In the genomic region with DNA sequence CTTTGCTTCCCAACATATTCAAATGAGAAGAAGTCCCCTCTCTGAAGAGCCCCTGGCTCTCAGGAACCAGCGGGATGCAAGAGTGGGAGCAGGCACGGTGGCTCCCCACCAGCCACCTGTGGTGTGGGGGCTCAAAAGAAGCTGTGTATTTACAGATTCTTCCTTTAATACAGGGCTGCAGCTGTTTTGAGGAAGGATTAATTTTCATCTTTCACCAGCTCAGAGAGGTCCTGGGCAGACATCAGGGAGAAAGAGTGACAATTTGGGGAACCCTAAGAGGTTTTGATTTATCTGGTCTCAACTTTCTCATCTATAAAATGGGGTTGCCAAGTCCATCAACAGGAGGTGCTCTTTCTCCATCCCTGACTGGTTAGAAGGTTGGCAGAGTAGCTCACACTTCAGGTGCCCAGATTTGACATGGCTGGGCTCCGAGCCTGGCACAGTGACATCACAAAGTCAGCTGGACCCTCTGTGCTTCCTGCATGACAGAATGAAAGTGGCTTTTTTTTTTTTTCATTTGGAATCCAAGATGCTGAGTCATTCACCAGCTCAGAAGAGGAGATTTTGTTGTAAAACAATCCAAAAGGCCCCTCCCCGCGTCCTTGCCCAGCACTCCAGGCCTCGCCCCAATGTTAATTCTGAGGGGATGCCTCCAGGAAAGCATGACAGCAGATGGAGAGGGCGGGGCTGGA, we compare ENCODE assay signal across 9 cellular contexts. TPM values are rescaled to one million over a fixed set of nuclear protein-coding genes. Genes with fewer than 3 reads are reported as not detected.
DNase-seq lines count a peak whose midpoint lies in the region; ATAC-seq, FAIRE-seq and TF ChIP-seq lines count a peak whose summit lies in the region.
"Had no signal": no experiment of that assay in that cellular context is flagged by ENCODE, and none has a peak within 500 bp of the region (broad histone marks: within the 10 kb centered on the region; RNA-seq: fewer than 3 reads in every experiment).

No MANE protein-coding gene starts in this region.

- WGBS in small intestine, 3 donors, result 46 to 62% (median 61%) methylated on average over 7 of the region's 7 CpGs

- DNase-seq in GM10266 (ENCODE audit: extremely low spot score), result no peak
- peak; percentile 34 for DNase-seq in NCI-H2029 (lab: John Stamatoyannopoulos, UW)
- peak; percentile 74 for DNase-seq in coronary artery (ENCODE audit: low spot score)
- peak; percentile 87 for DNase-seq in osteoblast (ENCODE audit: insufficient read length, low spot score, missing footprints)
- DNase-seq in NCI-H1105 treated with DMSO at 0.1 percent for 48 hours (lab: John Stamatoyannopoulos, UW), result no peak
- no peak for DNase-seq in NCI-H1048 (lab: John Stamatoyannopoulos, UW)
- no peak for DNase-seq in small intestine
- DNase-seq: left colon had no signal

- no peak for ATAC-seq in GM19351 (IDR thresholded peaks at IDR 0.05; ENCODE audit: unreplicated experiment)
- ATAC-seq: left colon had no signal

- FAIRE-seq in small intestine (lab: Jason Lieb, UNC), result no peak

- H4K20me1 ChIP-seq in osteoblast (ENCODE audit: insufficient read depth, low read length), result no peaks in the 10 kb centered on the region

- TF ChIP-seq CTCF in GM10266 (IDR thresholded peaks at IDR 0.05; ENCODE audit: control insufficient read depth, insufficient read depth, low read depth, missing control alignments), result peak; percentile 15
- TF ChIP-seq CTCF in coronary artery (IDR thresholded peaks at IDR 0.05), result no peak
- peak; percentile 43 for TF ChIP-seq CTCF in osteoblast (IDR thresholded peaks at IDR 0.05; ENCODE audit: extremely low read depth, low read depth, low read length)

- H3K27me3 ChIP-seq in osteoblast (ENCODE audit: insufficient read depth, low read length) (no peaks in the 10 kb centered on the region), small intestine (ENCODE audit: control insufficient read depth in 2 of 2, insufficient read depth in 2 of 2, low read length in 2 of 2) (peaks cover 0 to 2% of the 10 kb centered on the region in 2 donors)

- peaks cover 12% of the 10 kb centered on the region for H3K4me1 ChIP-seq in osteoblast (ENCODE audit: insufficient read depth, low read length)
- no peaks in the 10 kb centered on the region for H3K4me1 ChIP-seq in small intestine (ENCODE audit: control insufficient read depth in 2 of 2, insufficient read depth in 1 of 2, low read depth in 1 of 2, low read length in 1 of 2)

- no peaks in the 10 kb centered on the region for H3K79me2 ChIP-seq in osteoblast (ENCODE audit: insufficient read depth, low read length)

- H3K4me3 ChIP-seq in coronary artery (no peak overlapping the region), osteoblast (ENCODE audit: insufficient read depth, low read length) (no peak overlapping the region), small intestine (ENCODE audit: low read depth in 1 of 2, low read length in 2 of 2) (no peak overlapping the region)

- H3K36me3 ChIP-seq in osteoblast (ENCODE audit: insufficient read depth, low read length), result no peaks in the 10 kb centered on the region
- no peaks in the 10 kb centered on the region for H3K36me3 ChIP-seq in small intestine (ENCODE audit: control insufficient read depth in 2 of 2, insufficient read depth in 2 of 2, low read length in 2 of 2)

- H3K27ac ChIP-seq in coronary artery (no peak overlapping the region), osteoblast (ENCODE audit: low read depth, low read length) (no peak overlapping the region), small intestine (ENCODE audit: low read depth in 1 of 2, low read length in 1 of 2) (no peak overlapping the region)

- no peak overlapping the region for H2AFZ ChIP-seq in osteoblast (ENCODE audit: low read length)

- H3K4me2 ChIP-seq in osteoblast (ENCODE audit: insufficient read depth, low read length), result no peak overlapping the region

- H3K9me3 ChIP-seq in osteoblast (ENCODE audit: low read depth, low read length) (no peaks in the 10 kb centered on the region), small intestine (ENCODE audit: control insufficient read depth, low read depth) (no peaks in the 10 kb centered on the region)

RNA-seq across cellular contexts. Expression of gene SIX2, which starts 15.5 kb away (rescaled TPM):
- 14.8 and 15.9 TPM in 2 replicates for total RNA-seq in osteoblast
- under 1 TPM in 1 of 3 donors, not detected in 2; 0.12 TPM for polyA plus RNA-seq in small intestine
- total RNA-seq: left colon had no signal

Comparison
In these comparisons a context has a peak if more than half of its experiments do, and no peak if none do; other contexts are left out.
1. DNase-seq: peak in NCI-H2029 (single experiment), coronary artery (single experiment) and osteoblast (single experiment); none in GM10266 (single experiment), NCI-H1105 treated with DMSO at 0.1 percent for 48 hours (single experiment), NCI-H1048 (single experiment) and small intestine (single experiment).